In genomic region chr11:72135891-72136676, GRCh38 we compare ENCODE assay signal across 1 cellular context.
TF ChIP-seq lines count a peak whose summit lies in the region.

No MANE protein-coding gene starts in this region.

TF ChIP-seq in H1, 55 proteins besides CTCF, POLR2A, EP300 and RAD21:
- TF ChIP-seq FOSL1 (IDR thresholded peaks at IDR 0.05; ENCODE audit: insufficient read depth, low read depth, low read length) = no peak
- TF ChIP-seq TBP (IDR thresholded peaks at IDR 0.05; ENCODE audit: low read depth, low read length) = no peak
- no peak for TF ChIP-seq POLR2AphosphoS5 (IDR thresholded peaks at IDR 0.05; ENCODE audit: low read depth, low read length)
- TF ChIP-seq E2F6 (IDR thresholded peaks at IDR 0.05) = no peak
- TF ChIP-seq RXRA (IDR thresholded peaks at IDR 0.05; ENCODE audit: insufficient read depth, low read depth, low read length) = no peak
- TF ChIP-seq SP4 (IDR thresholded peaks at IDR 0.05; ENCODE audit: low read length) = no peak
- no peak for TF ChIP-seq KDM1A (IDR thresholded peaks at IDR 0.05; ENCODE audit: borderline replicate concordance, low read length)
- no peak for TF ChIP-seq NANOG (IDR thresholded peaks at IDR 0.05; ENCODE audit: insufficient read depth, low read depth, low read length, poor library complexity, severe bottlenecking)
TF ChIP-seq in H1: peak in this region for 0.
